8 cellular contexts compared by ENCODE assay signal in the genomic region with DNA sequence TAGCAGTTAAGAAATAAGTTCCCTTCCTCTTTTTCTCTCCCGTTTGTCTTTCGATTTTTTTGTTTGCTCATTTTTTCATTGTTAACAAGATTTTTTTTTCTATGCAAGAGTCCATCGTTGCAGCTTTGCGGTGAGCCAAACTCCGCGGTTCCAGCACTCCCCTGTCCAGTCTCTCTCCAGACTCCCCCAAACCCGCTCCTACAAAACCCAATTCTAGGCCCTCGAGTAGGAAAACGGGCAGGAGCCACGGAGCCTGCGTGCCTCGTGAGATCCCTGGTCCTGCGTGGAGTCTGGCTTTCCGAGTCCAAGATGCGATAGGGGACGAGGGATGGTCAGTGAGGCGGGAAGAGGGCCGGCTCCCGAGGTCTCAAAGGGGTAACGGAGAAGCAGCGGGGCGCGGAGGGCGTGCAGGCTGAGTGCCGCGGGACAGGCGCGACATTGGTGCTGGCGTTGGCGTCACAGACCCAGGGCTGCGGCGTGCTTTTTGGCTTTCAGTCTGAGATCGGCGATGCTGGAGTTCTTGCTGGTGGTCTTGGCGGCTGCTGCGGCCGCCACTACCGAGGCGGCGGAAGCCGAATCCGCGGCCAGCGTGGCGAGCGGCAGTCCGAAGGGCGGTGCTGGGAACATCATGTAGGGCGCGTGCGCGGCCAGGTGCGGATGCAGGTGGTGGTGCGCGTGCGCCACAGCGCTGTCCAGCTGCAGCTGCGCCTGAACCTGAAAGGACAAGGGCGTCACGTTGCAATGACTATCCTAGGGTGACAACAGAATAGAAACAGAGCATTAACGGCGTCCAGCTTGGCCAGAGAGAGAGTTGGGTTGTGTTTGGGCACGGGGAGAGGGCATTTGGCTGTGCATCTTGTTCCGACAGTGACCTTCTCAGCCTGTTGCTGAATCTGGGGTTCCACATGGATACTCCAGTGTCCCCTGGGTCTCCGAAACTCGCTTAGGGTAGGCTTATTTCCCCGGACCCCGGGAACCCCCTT. TPM values are rescaled to one million over a fixed set of nuclear protein-coding genes. Genes with fewer than 3 reads are reported as not detected.
DNase-seq lines count a peak whose midpoint lies in the region; ATAC-seq and TF ChIP-seq lines count a peak whose summit lies in the region.

No MANE protein-coding gene starts in this region.

- ATAC-seq in GM21786 (IDR thresholded peaks at IDR 0.05; ENCODE audit: unreplicated experiment) = peak; percentile 82

- H3K36me3 ChIP-seq in breast epithelium (no peaks in the 10 kb centered on the region), liver (ENCODE audit: control insufficient read depth in 4 of 4, insufficient read depth in 3 of 4, low read depth in 1 of 4, low read length in 3 of 4) (no peaks in the 10 kb centered on the region)

- no peak for TF ChIP-seq CTCF in breast epithelium (IDR thresholded peaks at IDR 0.05)
- TF ChIP-seq CTCF in liver (IDR thresholded peaks at IDR 0.05; ENCODE audit: low read depth, low read length, missing input control) = no peak

- H3K27me3 ChIP-seq in breast epithelium (peaks cover 3 to 98% of the 10 kb centered on the region in 2 donors), liver (ENCODE audit: control insufficient read depth in 4 of 4, insufficient read depth in 4 of 4, low read length in 3 of 4) (peaks cover 0 to 45% (median 13%) of the 10 kb centered on the region in 4 donors)

- H3K27ac ChIP-seq in breast epithelium (no peak overlapping the region), liver (ENCODE audit: low read depth in 1 of 2, low read length in 2 of 2) (no peak overlapping the region)

- H3K9ac ChIP-seq in liver (ENCODE audit: low read depth in 1 of 2, low read length in 2 of 2) = peak overlapping the region in 1 of 2 donors; percentile 33

- TF ChIP-seq POLR2A in breast epithelium (IDR thresholded peaks at IDR 0.05) = no peak

- H3K4me1 ChIP-seq in breast epithelium (no peaks in the 10 kb centered on the region), liver (ENCODE audit: control insufficient read depth in 4 of 4, insufficient read depth in 4 of 4, low read length in 3 of 4) (peaks cover 0 to 11% (median 9%) of the 10 kb centered on the region in 4 donors)

- WGBS in liver = 3% methylated on average over 68 of the region's 68 CpGs

- intact Hi-C loops in breast epithelium (cut with DNase I; ENCODE audit: low total_unique reads) = no loop called here

- DNase-seq in EL (peak; percentile 45), LoVo (ENCODE audit: low spot score) (peak; percentile 94), T-helper 9 cell (peak; percentile 51), breast epithelium (ENCODE audit: low spot score in 2 of 2) (peak in 1 of 2 donors; percentile 68), anterior cingulate cortex (lab: John Stamatoyannopoulos, UW) (no peak)
- DNase-seq in stimulated activated CD8-positive, alpha-beta memory T cell treated with anti-CD3 and anti-CD28 coated beads, Interleukin-12 subunit alpha, Interleukin-12 subunit beta, amount 100 ng/mL, for 24 hours (ENCODE audit: extremely low read depth) = peak; percentile 33

- H3K4me3 ChIP-seq in breast epithelium (peak overlapping the region; percentile 27 to 60 (median 56)), liver (ENCODE audit: low read depth in 1 of 3, low read length in 3 of 3) (peak overlapping the region; percentile 58 to 82 (median 58))

- no peak for TF ChIP-seq RAD21 in liver (IDR thresholded peaks at IDR 0.05)

- peaks cover 0 to 5% of the 10 kb centered on the region in 2 donors for H3K9me3 ChIP-seq in breast epithelium
- H3K9me3 ChIP-seq in liver (ENCODE audit: control insufficient read depth in 4 of 4, low read length in 3 of 4) = peaks cover 0 to 8% (median 0%) of the 10 kb centered on the region in 4 donors

TF ChIP-seq in liver, 16 proteins besides CTCF, POLR2A, EP300 and RAD21:
- TF ChIP-seq TAF1 (conservative IDR thresholded peaks at IDR 0.05) (no peak), HNF4A (conservative IDR thresholded peaks at IDR 0.05) (peak; percentile 48 to 71), RXRA (IDR thresholded peaks at IDR 0.05) (no peak), SP1 (IDR thresholded peaks at IDR 0.05) (no peak), GABPA (IDR thresholded peaks at IDR 0.05 in 1 of 2, conservative IDR thresholded peaks at IDR 0.05 in 1 of 2) (peak in 1 of 2 donors; percentile 47), FOXA1 (IDR thresholded peaks at IDR 0.05) (no peak), FOXA2 (IDR thresholded peaks at IDR 0.05) (no peak), NR2F2 (IDR thresholded peaks at IDR 0.05) (no peak), HNF4G (IDR thresholded peaks at IDR 0.05) (no peak), YY1 (IDR thresholded peaks at IDR 0.05) (peak; percentile 69), JUND (IDR thresholded peaks at IDR 0.05) (no peak), EGR1 (IDR thresholded peaks at IDR 0.05; ENCODE audit: low read depth in 2 of 2) (no peak)
- TF ChIP-seq, protein P1, sequence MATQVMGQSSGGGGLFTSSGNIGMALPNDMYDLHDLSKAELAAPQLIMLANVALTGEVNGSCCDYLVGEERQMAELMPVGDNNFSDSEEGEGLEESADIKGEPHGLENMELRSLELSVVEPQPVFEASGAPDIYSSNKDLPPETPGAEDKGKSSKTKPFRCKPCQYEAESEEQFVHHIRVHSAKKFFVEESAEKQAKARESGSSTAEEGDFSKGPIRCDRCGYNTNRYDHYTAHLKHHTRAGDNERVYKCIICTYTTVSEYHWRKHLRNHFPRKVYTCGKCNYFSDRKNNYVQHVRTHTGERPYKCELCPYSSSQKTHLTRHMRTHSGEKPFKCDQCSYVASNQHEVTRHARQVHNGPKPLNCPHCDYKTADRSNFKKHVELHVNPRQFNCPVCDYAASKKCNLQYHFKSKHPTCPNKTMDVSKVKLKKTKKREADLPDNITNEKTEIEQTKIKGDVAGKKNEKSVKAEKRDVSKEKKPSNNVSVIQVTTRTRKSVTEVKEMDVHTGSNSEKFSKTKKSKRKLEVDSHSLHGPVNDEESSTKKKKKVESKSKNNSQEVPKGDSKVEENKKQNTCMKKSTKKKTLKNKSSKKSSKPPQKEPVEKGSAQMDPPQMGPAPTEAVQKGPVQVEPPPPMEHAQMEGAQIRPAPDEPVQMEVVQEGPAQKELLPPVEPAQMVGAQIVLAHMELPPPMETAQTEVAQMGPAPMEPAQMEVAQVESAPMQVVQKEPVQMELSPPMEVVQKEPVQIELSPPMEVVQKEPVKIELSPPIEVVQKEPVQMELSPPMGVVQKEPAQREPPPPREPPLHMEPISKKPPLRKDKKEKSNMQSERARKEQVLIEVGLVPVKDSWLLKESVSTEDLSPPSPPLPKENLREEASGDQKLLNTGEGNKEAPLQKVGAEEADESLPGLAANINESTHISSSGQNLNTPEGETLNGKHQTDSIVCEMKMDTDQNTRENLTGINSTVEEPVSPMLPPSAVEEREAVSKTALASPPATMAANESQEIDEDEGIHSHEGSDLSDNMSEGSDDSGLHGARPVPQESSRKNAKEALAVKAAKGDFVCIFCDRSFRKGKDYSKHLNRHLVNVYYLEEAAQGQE (IDR thresholded peaks at IDR 0.05) = peak; percentile 100
- TF ChIP-seq, protein P2, sequence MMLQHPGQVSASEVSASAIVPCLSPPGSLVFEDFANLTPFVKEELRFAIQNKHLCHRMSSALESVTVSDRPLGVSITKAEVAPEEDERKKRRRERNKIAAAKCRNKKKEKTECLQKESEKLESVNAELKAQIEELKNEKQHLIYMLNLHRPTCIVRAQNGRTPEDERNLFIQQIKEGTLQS (IDR thresholded peaks at IDR 0.05) = no peak
- TF ChIP-seq, protein P3, sequence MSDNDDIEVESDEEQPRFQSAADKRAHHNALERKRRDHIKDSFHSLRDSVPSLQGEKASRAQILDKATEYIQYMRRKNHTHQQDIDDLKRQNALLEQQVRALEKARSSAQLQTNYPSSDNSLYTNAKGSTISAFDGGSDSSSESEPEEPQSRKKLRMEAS (IDR thresholded peaks at IDR 0.05) = peak; percentile 58
- TF ChIP-seq, protein P4, sequence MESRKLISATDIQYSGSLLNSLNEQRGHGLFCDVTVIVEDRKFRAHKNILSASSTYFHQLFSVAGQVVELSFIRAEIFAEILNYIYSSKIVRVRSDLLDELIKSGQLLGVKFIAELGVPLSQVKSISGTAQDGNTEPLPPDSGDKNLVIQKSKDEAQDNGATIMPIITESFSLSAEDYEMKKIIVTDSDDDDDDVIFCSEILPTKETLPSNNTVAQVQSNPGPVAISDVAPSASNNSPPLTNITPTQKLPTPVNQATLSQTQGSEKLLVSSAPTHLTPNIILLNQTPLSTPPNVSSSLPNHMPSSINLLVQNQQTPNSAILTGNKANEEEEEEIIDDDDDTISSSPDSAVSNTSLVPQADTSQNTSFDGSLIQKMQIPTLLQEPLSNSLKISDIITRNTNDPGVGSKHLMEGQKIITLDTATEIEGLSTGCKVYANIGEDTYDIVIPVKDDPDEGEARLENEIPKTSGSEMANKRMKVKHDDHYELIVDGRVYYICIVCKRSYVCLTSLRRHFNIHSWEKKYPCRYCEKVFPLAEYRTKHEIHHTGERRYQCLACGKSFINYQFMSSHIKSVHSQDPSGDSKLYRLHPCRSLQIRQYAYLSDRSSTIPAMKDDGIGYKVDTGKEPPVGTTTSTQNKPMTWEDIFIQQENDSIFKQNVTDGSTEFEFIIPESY (IDR thresholded peaks at IDR 0.05) = no peak

RNA-seq across cellular contexts. Expression of a gene that starts 8.4 kb away (rescaled TPM):
- total RNA-seq in breast epithelium = 10 to 100 TPM in 1 of 3 donors, 1 to 10 TPM in 2; 3.0 to 10.5 (median 5.3) TPM
- total RNA-seq in liver = not detected
- not detected for polyA plus RNA-seq in liver

RNA-seq across cellular contexts. Expression of a gene that starts 12.0 kb away (rescaled TPM):
- 100 to 1,000 TPM in 1 of 3 donors, 10 to 100 TPM in 2; 53.1 to 101 (median 59.3) TPM for total RNA-seq in breast epithelium
- 10 to 100 TPM; 23.6 to 30.3 TPM for total RNA-seq in liver
- 10 to 100 TPM in 1 of 2 donors, 1 to 10 TPM in 1; 7.2 to 17.8 TPM for polyA plus RNA-seq in liver

Comparison
In these comparisons a context has a peak if more than half of its experiments do, and no peak if none do; other contexts are left out.
1. DNase-seq: peak in EL (single experiment), LoVo (single experiment), T-helper 9 cell (single experiment) and stimulated activated CD8-positive, alpha-beta memory T cell treated with anti-CD3 and anti-CD28 coated beads, Interleukin-12 subunit alpha, Interleukin-12 subunit beta, amount 100 ng/mL, for 24 hours (single experiment); none in anterior cingulate cortex (0 of 58).
2. RNA of a gene that starts 8.4 kb away (total RNA-seq): 3.0 to 10.5 TPM in breast epithelium; not detected in liver; every median in the first group is over 4 times any median in the second.